In genomic region chr3:188034989-188035388, GRCh38 we compare ENCODE assay signal across 19 cellular contexts.
A peak's percentile ranks its signal among the peaks of the same experiment; 100 is the strongest.
DNase-seq lines count a peak whose midpoint lies in the region; ATAC-seq, FAIRE-seq and TF ChIP-seq lines count a peak whose summit lies in the region.
"Had no signal": no experiment of that assay in that cellular context is flagged by ENCODE, and none has a peak within 500 bp of the region (broad histone marks: within the 10 kb centered on the region; RNA-seq: fewer than 3 reads in every experiment).

No MANE protein-coding gene starts in this region.

- H3K79me2 ChIP-seq in mammary epithelial cell (ENCODE audit: insufficient read depth, low read length) (no peaks in the 10 kb centered on the region), keratinocyte (ENCODE audit: control insufficient read depth, insufficient read depth, low read length) (no peaks in the 10 kb centered on the region)

- H4K20me1 ChIP-seq in mammary epithelial cell (ENCODE audit: insufficient read depth, low read length) (no peaks in the 10 kb centered on the region), keratinocyte (ENCODE audit: control insufficient read depth, extremely low read depth, insufficient read depth, low read length) (no peaks in the 10 kb centered on the region)

- no peaks in the 10 kb centered on the region for H3K27me3 ChIP-seq in mammary epithelial cell (ENCODE audit: insufficient read depth, low read length)
- H3K27me3 ChIP-seq in keratinocyte (ENCODE audit: control insufficient read depth, extremely low read depth, insufficient read depth, low read length), result no peaks in the 10 kb centered on the region
- no peaks in the 10 kb centered on the region; the same call in 1 of the 2 replicates for H3K27me3 ChIP-seq in H7 (ENCODE audit: control insufficient read depth, insufficient read depth, low read length)

- no peak overlapping the region for H3K4me2 ChIP-seq in mammary epithelial cell (ENCODE audit: insufficient read depth, low read depth, low read length)
- no peak overlapping the region for H3K4me2 ChIP-seq in keratinocyte (ENCODE audit: control insufficient read depth, extremely low read depth, insufficient read depth, low read depth, low read length)

- TF ChIP-seq CTCF in mammary epithelial cell (conservative IDR thresholded peaks at IDR 0.05 in 1 of 2, IDR thresholded peaks at IDR 0.05 in 1 of 2; ENCODE audit: extremely low read depth in 1 of 2, insufficient read depth in 1 of 2, low read depth in 1 of 2, low read length in 2 of 2) (no peak), MCF 10A (IDR thresholded peaks at IDR 0.05; ENCODE audit: unreplicated experiment) (no peak), keratinocyte (optimal IDR thresholded peaks at IDR 0.05 in 1 of 3, IDR thresholded peaks at IDR 0.05 in 1 of 3, conservative IDR thresholded peaks at IDR 0.05 in 1 of 3; ENCODE audit: extremely low read depth in 1 of 3, insufficient read depth in 2 of 3, low read length in 3 of 3) (no peak), mesothelial cell of epicardium (IDR thresholded peaks at IDR 0.05; ENCODE audit: unreplicated experiment) (no peak)

- WGBS in mammary epithelial cell (ENCODE audit: low coverage, missing lambda C conversion rate), result 96% methylated on average over 3 of the region's 3 CpGs

- dilution Hi-C loops in mammary epithelial cell (cut with HindIII; ENCODE audit: low sequenced_read_pairs), result no loop called here
- dilution Hi-C loops in keratinocyte (cut with MboI; ENCODE audit: extremely low pct_ligation_motif_present, low sequenced_read_pairs), result no loop called here

- no peaks in the 10 kb centered on the region for H3K9me1 ChIP-seq in keratinocyte (ENCODE audit: control insufficient read depth, extremely low read depth, insufficient read depth, low read length)

- BruUV-seq in mammary epithelial cell (replicated peaks; lab: Mats Ljungman, UMichigan), result no TSS peak
- BruUV-seq in MCF 10A (replicated peaks; lab: Mats Ljungman, UMichigan), result no TSS peak

- H3K4me3 ChIP-seq in mammary epithelial cell (replicated peaks in 1 of 3; ENCODE audit: insufficient read depth in 1 of 3, low read depth in 2 of 3, low read length in 3 of 3), result no peak overlapping the region
- H3K4me3 ChIP-seq in keratinocyte (ENCODE audit: control insufficient read depth in 2 of 3, extremely low read depth in 1 of 3, insufficient read depth in 2 of 3, low read depth in 1 of 3, low read length in 3 of 3), result no peak overlapping the region
- H3K4me3 ChIP-seq in H7 (ENCODE audit: insufficient read depth, low read depth, low read length), result no peak overlapping the region

- no peak overlapping the region for H3K9ac ChIP-seq in mammary epithelial cell (ENCODE audit: insufficient read depth, low read length)
- H3K9ac ChIP-seq in keratinocyte (ENCODE audit: control insufficient read depth, extremely low read depth, insufficient read depth, low read length), result no peak overlapping the region

- H3K27me3 Mint-ChIP-seq in MCF 10A (ENCODE audit: insufficient read depth, unreplicated experiment) (no peaks in the 10 kb centered on the region), mesothelial cell of epicardium (ENCODE audit: low read depth) (peaks cover 3% of the 10 kb centered on the region)
- no peaks in the 10 kb centered on the region for H3K27me3 Mint-ChIP-seq in activated T-helper 17 cell treated with anti-CD3 and anti-CD28 coated beads, Interleukin-2, amount 50 U/mL, for 72 hours
- H3K27me3 Mint-ChIP-seq: CD4-positive, alpha-beta memory T cell had no signal

- H3K9me3 ChIP-seq in mammary epithelial cell (replicated peaks; ENCODE audit: insufficient read depth, low read length) (no peaks in the 10 kb centered on the region), keratinocyte (ENCODE audit: control insufficient read depth, low read depth, low read length) (no peaks in the 10 kb centered on the region)

- H3K27ac ChIP-seq in mammary epithelial cell (ENCODE audit: insufficient read depth, low read depth, low read length), result no peak overlapping the region
- H3K27ac ChIP-seq in keratinocyte (ENCODE audit: control insufficient read depth, insufficient read depth, low read length), result no peak overlapping the region

- no peak overlapping the region for H3K27ac Mint-ChIP-seq in MCF 10A (ENCODE audit: low read depth, unreplicated experiment)
- H3K27ac Mint-ChIP-seq in activated T-helper 17 cell treated with anti-CD3 and anti-CD28 coated beads, Interleukin-2, amount 50 U/mL, for 72 hours, result no peak overlapping the region
- no peak overlapping the region for H3K27ac Mint-ChIP-seq in mesothelial cell of epicardium
- H3K27ac Mint-ChIP-seq: CD4-positive, alpha-beta memory T cell had no signal

- FAIRE-seq in keratinocyte (lab: Jason Lieb, UNC), result peak; percentile 5
- FAIRE-seq: G401.6, GM12892, H54 had no signal

- intact Hi-C loops in mammary epithelial cell (cut with micrococcal nuclease), result loop anchor here (5.0 kb wide), 1 partner anchor 242 kb away; no protein-coding TSS in a partner anchor
- intact Hi-C loops in MCF 10A (cut with micrococcal nuclease), result no loop called here

- no peaks in the 10 kb centered on the region for H3K9me3 Mint-ChIP-seq in MCF 10A (ENCODE audit: unreplicated experiment)
- no peaks in the 10 kb centered on the region for H3K9me3 Mint-ChIP-seq in activated T-helper 17 cell treated with anti-CD3 and anti-CD28 coated beads, Interleukin-2, amount 50 U/mL, for 72 hours
- H3K9me3 Mint-ChIP-seq in mesothelial cell of epicardium, result peaks cover 11% of the 10 kb centered on the region

- H3K4me1 Mint-ChIP-seq in MCF 10A (ENCODE audit: insufficient read depth, unreplicated experiment) (peaks cover 19% of the 10 kb centered on the region), mesothelial cell of epicardium (peaks cover 13% of the 10 kb centered on the region)
- H3K4me1 Mint-ChIP-seq in activated T-helper 17 cell treated with anti-CD3 and anti-CD28 coated beads, Interleukin-2, amount 50 U/mL, for 72 hours, result peaks cover 6% of the 10 kb centered on the region

- no peaks in the 10 kb centered on the region for H3K36me3 Mint-ChIP-seq in MCF 10A (ENCODE audit: insufficient read depth, unreplicated experiment)
- H3K36me3 Mint-ChIP-seq in activated T-helper 17 cell treated with anti-CD3 and anti-CD28 coated beads, Interleukin-2, amount 50 U/mL, for 72 hours (ENCODE audit: low read depth), result no peaks in the 10 kb centered on the region
- no peaks in the 10 kb centered on the region for H3K36me3 Mint-ChIP-seq in mesothelial cell of epicardium
- H3K36me3 Mint-ChIP-seq: CD4-positive, alpha-beta memory T cell had no signal

- no peak overlapping the region for H3K4me3 Mint-ChIP-seq in MCF 10A (ENCODE audit: unreplicated experiment)
- no peak overlapping the region for H3K4me3 Mint-ChIP-seq in activated T-helper 17 cell treated with anti-CD3 and anti-CD28 coated beads, Interleukin-2, amount 50 U/mL, for 72 hours
- H3K4me3 Mint-ChIP-seq in mesothelial cell of epicardium, result no peak overlapping the region
- H3K4me3 Mint-ChIP-seq: CD4-positive, alpha-beta memory T cell had no signal

- H3K36me3 ChIP-seq in mammary epithelial cell (ENCODE audit: insufficient read depth, low read length), result no peaks in the 10 kb centered on the region
- H3K36me3 ChIP-seq in keratinocyte (ENCODE audit: control insufficient read depth in 2 of 2, extremely low read depth in 1 of 2, insufficient read depth in 2 of 2, low read length in 2 of 2), result no peaks in the 10 kb centered on the region
- H3K36me3 ChIP-seq in H7 (replicated peaks; ENCODE audit: control insufficient read depth, insufficient read depth, low read length), result no peaks in the 10 kb centered on the region

- H2AFZ ChIP-seq in mammary epithelial cell (ENCODE audit: low read depth, low read length), result no peak overlapping the region
- H2AFZ ChIP-seq in keratinocyte (ENCODE audit: control insufficient read depth, low read length), result no peak overlapping the region

- CTCF ChIA-PET in mammary epithelial cell (lab: Charles Lee; ENCODE audit: low non-redundant PET) (no interaction called here), MCF 10A (lab: Yijun Ruan, JAX) (no interaction called here)

- ATAC-seq in activated T-helper 17 cell treated with anti-CD3 and anti-CD28 coated beads, Interleukin-2, amount 50 U/mL, for 72 hours (replicated peaks), result peak; percentile 48

- peak; percentile 31 for DNase-seq in mammary epithelial cell
- DNase-seq in MCF 10A (ENCODE audit: unreplicated experiment), result no peak
- DNase-seq in NCI-H524 treated with DMSO at 0.1 percent for 48 hours (lab: John Stamatoyannopoulos, UW), result peak; percentile 41
- DNase-seq in keratinocyte (ENCODE audit: low read depth, low spot score), result no peak
- no peak for DNase-seq in middle frontal gyrus (ENCODE audit: extremely low spot score, low spot score)
- DNase-seq in mesothelial cell of epicardium (ENCODE audit: low spot score in 2 of 2, unreplicated experiment in 2 of 2), result no peak
- no peak for DNase-seq in H7
- DNase-seq: C1 segment of cervical spinal cord; Calu3; CD4-positive, alpha-beta memory T cell; COR-L47; DMS53; DMS79 treated with DMSO at 0.1 percent for 48 hours; GOT3; HCEC 1CT had no signal

- H3K4me1 ChIP-seq in mammary epithelial cell (ENCODE audit: insufficient read depth, low read length) (peaks cover 11% of the 10 kb centered on the region), keratinocyte (ENCODE audit: control insufficient read depth, extremely low read depth, insufficient read depth, low read length) (peaks cover 27% of the 10 kb centered on the region)

- in situ Hi-C loops in mammary epithelial cell (cut with MboI; ENCODE audit: low sequenced_read_pairs in 2 of 2), result loop anchor here (25.0 kb wide), 1 partner anchor 927 kb away; no protein-coding TSS in a partner anchor

- POLR2A ChIA-PET in MCF 10A (lab: Yijun Ruan, JAX), result no interaction called here

Comparison
In these comparisons a context has a peak if more than half of its experiments do, and no peak if none do; other contexts are left out.
1. DNase-seq: peak in mammary epithelial cell (single experiment) and NCI-H524 treated with DMSO at 0.1 percent for 48 hours (single experiment); none in MCF 10A (single experiment), keratinocyte (single experiment), middle frontal gyrus (single experiment), mesothelial cell of epicardium (0 of 2) and H7 (single experiment).